7 cellular contexts compared by ENCODE assay signal in the genomic region with DNA sequence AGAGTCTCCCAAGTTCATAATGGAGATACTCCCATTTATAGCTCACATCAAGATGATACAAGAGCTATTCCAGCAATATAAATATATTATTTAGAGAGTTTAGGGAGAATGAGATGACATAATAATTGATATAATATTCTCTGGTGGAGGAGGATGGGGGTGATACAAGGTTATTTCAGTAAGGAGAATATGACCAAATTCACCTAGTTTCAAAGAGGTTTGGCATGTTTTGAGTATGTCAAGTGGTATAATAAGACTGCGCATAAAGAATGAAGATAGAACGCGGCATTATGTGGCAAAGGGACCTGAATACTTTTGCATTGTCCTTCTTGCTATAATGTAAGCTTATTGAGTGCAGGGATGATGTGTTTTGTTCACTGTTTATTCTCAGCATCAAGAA.
"Had no signal": no experiment of that assay in that cellular context is flagged by ENCODE, and none has a peak within 500 bp of the region (broad histone marks: within the 10 kb centered on the region; RNA-seq: fewer than 3 reads in every experiment).

No MANE protein-coding gene starts in this region.

- H3K4me1 Mint-ChIP-seq: IgD-negative memory B cell had no signal

- H3K4me3 Mint-ChIP-seq: IgD-negative memory B cell had no signal

- H3K4me3 ChIP-seq: K562 had no signal

- ATAC-seq: HepG2, K562 had no signal

- H3K27me3 Mint-ChIP-seq: IgD-negative memory B cell had no signal

- FAIRE-seq: HepG2, HTR-8/SVneo, K562 had no signal

- H3K36me3 Mint-ChIP-seq: IgD-negative memory B cell had no signal

- H3K27ac Mint-ChIP-seq: IgD-negative memory B cell had no signal

- H3K27ac ChIP-seq: HL-60 had no signal

- DNase-seq: IMR-90, KBM-7 had no signal
